ENCODE assay signal across 8 cellular contexts in the genomic region with DNA sequence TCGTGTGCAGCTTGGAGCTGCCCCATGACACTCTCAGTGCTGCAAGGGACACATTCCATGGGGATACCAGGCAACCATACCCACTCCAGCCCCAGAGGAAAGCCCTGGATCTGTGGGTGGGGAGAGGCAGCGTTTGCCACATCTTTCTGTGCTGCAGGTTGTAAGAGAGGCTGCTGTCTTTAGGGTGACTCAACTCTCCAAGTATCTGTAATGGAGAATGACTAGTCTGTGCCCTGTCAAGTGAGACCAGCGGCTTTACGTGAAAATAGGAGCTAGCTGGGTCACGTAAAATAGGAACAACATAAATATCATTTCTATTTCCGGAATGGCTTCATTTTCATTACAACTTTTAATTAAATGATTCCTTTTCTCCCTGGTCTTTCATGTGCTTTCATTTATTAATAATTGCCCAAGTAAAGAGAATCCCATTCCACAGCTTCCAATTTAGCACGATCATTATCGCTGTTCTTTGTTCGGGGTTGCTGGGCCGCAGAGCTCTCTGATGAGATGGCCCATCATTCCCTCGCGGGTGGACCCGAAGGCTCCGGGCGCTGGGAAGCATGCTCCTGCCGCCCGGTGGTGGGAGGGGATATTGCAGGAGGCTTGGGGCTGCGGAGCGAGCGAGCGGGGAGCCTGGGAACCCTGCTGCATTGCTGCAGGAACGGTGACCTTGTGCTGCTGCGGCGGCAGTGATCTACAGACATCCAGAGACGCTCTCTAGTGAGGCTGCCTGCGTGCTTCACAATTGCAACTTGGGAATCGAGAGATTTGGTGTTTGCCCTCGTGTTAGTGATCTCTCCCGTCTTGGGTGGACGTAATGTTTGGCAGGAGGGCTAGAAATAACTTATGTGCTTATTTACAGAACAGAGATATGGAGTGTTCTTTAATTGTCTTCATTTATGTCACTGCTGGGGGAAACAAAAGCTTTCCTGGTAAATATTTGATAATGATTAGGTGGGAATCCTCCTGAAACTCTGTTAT. TPM values are rescaled to one million over a fixed set of nuclear protein-coding genes. Genes with fewer than 3 reads are reported as not detected.
DNase-seq lines count a peak whose midpoint lies in the region; ATAC-seq and TF ChIP-seq lines count a peak whose summit lies in the region.

No MANE protein-coding gene starts in this region.

- H3K4me1 ChIP-seq in DOHH2 (ENCODE audit: control insufficient read depth, low read length) (0 out of 2 replicates have a peak, but pooled peaks cover 2% of the 10 kb centered on the region), OCI-LY3 (ENCODE audit: low read length) (peaks cover 13% of the 10 kb centered on the region), neural progenitor cell (peaks cover 3% of the 10 kb centered on the region), thyroid gland (peaks cover 4% of the 10 kb centered on the region in 2 donors)

- H3K4me3 Mint-ChIP-seq in activated T-cell treated with anti-CD3 and anti-CD28 coated beads, Interleukin-2, amount 50 U/mL, for 4 hours, result no peak overlapping the region
- peak overlapping the region; percentile 52 for H3K4me3 Mint-ChIP-seq in neural progenitor cell

- peak; percentile 99 for ATAC-seq in GM21717 (IDR thresholded peaks at IDR 0.05; ENCODE audit: unreplicated experiment)
- ATAC-seq in activated T-cell treated with anti-CD3 and anti-CD28 coated beads, Interleukin-2, amount 50 U/mL, for 4 hours, result peak; percentile 67 to 83

- H3K27ac ChIP-seq in DOHH2 (ENCODE audit: low read depth, low read length) (no peak overlapping the region), OCI-LY3 (ENCODE audit: low read length) (no peak overlapping the region), neural progenitor cell (no peak overlapping the region), thyroid gland (no peak overlapping the region)

- H2AFZ ChIP-seq in OCI-LY3 (ENCODE audit: low read depth, low read length) (peak overlapping the region; percentile 98), neural progenitor cell (replicated peaks) (peak overlapping the region; percentile 71)

- no peak overlapping the region for H3K27ac Mint-ChIP-seq in neural progenitor cell

- peak; percentile 75 for TF ChIP-seq CTCF in DOHH2 (IDR thresholded peaks at IDR 0.05; ENCODE audit: low read depth, low read length, poor library complexity, severe bottlenecking)
- peak; percentile 73 for TF ChIP-seq CTCF in OCI-LY3 (IDR thresholded peaks at IDR 0.05; ENCODE audit: low read depth, low read length)
- peak; percentile 94 for TF ChIP-seq CTCF in neural progenitor cell (IDR thresholded peaks at IDR 0.05)
- TF ChIP-seq CTCF in thyroid gland (IDR thresholded peaks at IDR 0.05), result peak; percentile 63 to 94 (median 76)

- H3K36me3 Mint-ChIP-seq in activated T-cell treated with anti-CD3 and anti-CD28 coated beads, Interleukin-2, amount 50 U/mL, for 4 hours (ENCODE audit: insufficient read depth), result no peaks in the 10 kb centered on the region
- no peaks in the 10 kb centered on the region for H3K36me3 Mint-ChIP-seq in neural progenitor cell

- DNase-seq in HuH-7.5 (ENCODE audit: low spot score), result peak; percentile 70
- DNase-seq in activated T-cell treated with anti-CD3 and anti-CD28 coated beads, Interleukin-2, amount 50 U/mL, for 4 hours, result peak; percentile 23
- DNase-seq in fibroblast of gingiva (ENCODE audit: low read depth), result peak; percentile 42
- peak; percentile 89 for DNase-seq in neural progenitor cell (ENCODE audit: low spot score)
- DNase-seq in thyroid gland, result peak; percentile 62 to 70

- H3K27me3 ChIP-seq in DOHH2 (ENCODE audit: control insufficient read depth, low read length) (peaks cover 26% of the 10 kb centered on the region), OCI-LY3 (ENCODE audit: low read depth, low read length) (peaks cover 26% of the 10 kb centered on the region), neural progenitor cell (peaks cover 76% of the 10 kb centered on the region), thyroid gland (peaks cover 3% of the 10 kb centered on the region)

- WGBS in thyroid gland, 2 donors, result 11 to 12% methylated on average over 26 to 30 of the region's 30 CpGs

- H3K9me3 ChIP-seq in DOHH2 (ENCODE audit: control insufficient read depth, insufficient read depth, low read length) (no peaks in the 10 kb centered on the region), OCI-LY3 (ENCODE audit: insufficient read depth, low read length) (no peaks in the 10 kb centered on the region), neural progenitor cell (ENCODE audit: low read depth) (no peaks in the 10 kb centered on the region), thyroid gland (no peaks in the 10 kb centered on the region)

- H3K4me2 ChIP-seq in DOHH2 (ENCODE audit: low read length) (peak overlapping the region; percentile 10; the same call in 1 of the 2 replicates), OCI-LY3 (ENCODE audit: low read length) (peak overlapping the region; percentile 81), neural progenitor cell (peak overlapping the region; percentile 52)

- H3K9ac ChIP-seq in OCI-LY3 (ENCODE audit: low read length) (peak overlapping the region; percentile 49), neural progenitor cell (no peak overlapping the region)

- no peaks in the 10 kb centered on the region for H3K9me2 ChIP-seq in DOHH2 (replicated peaks; ENCODE audit: control insufficient read depth, low read length)

- H3K9me3 Mint-ChIP-seq in activated T-cell treated with anti-CD3 and anti-CD28 coated beads, Interleukin-2, amount 50 U/mL, for 4 hours, result no peaks in the 10 kb centered on the region
- no peaks in the 10 kb centered on the region for H3K9me3 Mint-ChIP-seq in neural progenitor cell

- peaks cover 72% of the 10 kb centered on the region for H3K27me3 Mint-ChIP-seq in activated T-cell treated with anti-CD3 and anti-CD28 coated beads, Interleukin-2, amount 50 U/mL, for 4 hours (ENCODE audit: low read depth)
- peaks cover 21% of the 10 kb centered on the region for H3K27me3 Mint-ChIP-seq in neural progenitor cell (ENCODE audit: insufficient read depth, low read depth)

- H3K4me3 ChIP-seq in DOHH2 (ENCODE audit: low read length), result no peak overlapping the region
- peak overlapping the region; percentile 77 for H3K4me3 ChIP-seq in OCI-LY3 (ENCODE audit: low read length)
- H3K4me3 ChIP-seq in neural progenitor cell, result no peak overlapping the region
- H3K4me3 ChIP-seq in thyroid gland (replicated peaks in 1 of 3), result no peak overlapping the region

- H4K20me1 ChIP-seq in DOHH2 (ENCODE audit: control insufficient read depth, insufficient read depth, low read depth, low read length), result no peaks in the 10 kb centered on the region
- H4K20me1 ChIP-seq in OCI-LY3 (ENCODE audit: insufficient read depth, low read length), result no peaks in the 10 kb centered on the region; the same call in 1 of the 2 replicates
- no peaks in the 10 kb centered on the region for H4K20me1 ChIP-seq in neural progenitor cell (ENCODE audit: low read depth)

- no peak for TF ChIP-seq POLR2A in thyroid gland (IDR thresholded peaks at IDR 0.05)

- H3K79me2 ChIP-seq in DOHH2 (ENCODE audit: control insufficient read depth, low read length), result no peaks in the 10 kb centered on the region
- no peaks in the 10 kb centered on the region for H3K79me2 ChIP-seq in OCI-LY3 (ENCODE audit: low read length)
- H3K79me2 ChIP-seq in neural progenitor cell (ENCODE audit: low read depth), result no peaks in the 10 kb centered on the region

- H3K36me3 ChIP-seq in DOHH2 (ENCODE audit: control insufficient read depth, low read length) (no peaks in the 10 kb centered on the region), OCI-LY3 (replicated peaks; ENCODE audit: low read depth, low read length) (no peaks in the 10 kb centered on the region), neural progenitor cell (no peaks in the 10 kb centered on the region), thyroid gland (no peaks in the 10 kb centered on the region)

- intact Hi-C loops in thyroid gland (cut with DNase I), result no loop called here

- H3F3A ChIP-seq in DOHH2 (ENCODE audit: control insufficient read depth, insufficient read depth) (no peaks in the 10 kb centered on the region), neural progenitor cell (ENCODE audit: low read depth) (no peaks in the 10 kb centered on the region)

- peaks cover 4% of the 10 kb centered on the region for H3K4me1 Mint-ChIP-seq in activated T-cell treated with anti-CD3 and anti-CD28 coated beads, Interleukin-2, amount 50 U/mL, for 4 hours (ENCODE audit: low read depth)
- peaks cover 9% of the 10 kb centered on the region for H3K4me1 Mint-ChIP-seq in neural progenitor cell

RNA-seq across cellular contexts. Expression of a gene that starts 10.6 kb away (rescaled TPM):
- not detected for total RNA-seq in activated T-cell treated with anti-CD3 and anti-CD28 coated beads, Interleukin-2, amount 50 U/mL, for 4 hours
- total RNA-seq in neural progenitor cell (ENCODE audit: low replicate concordance) (not detected in 2 replicates), thyroid gland (not detected)

RNA-seq across cellular contexts. Expression of a gene that starts 59.4 kb away (rescaled TPM):
- not detected for total RNA-seq in activated T-cell treated with anti-CD3 and anti-CD28 coated beads, Interleukin-2, amount 50 U/mL, for 4 hours
- total RNA-seq in neural progenitor cell (ENCODE audit: low replicate concordance) (0.15 TPM in 1 of 2 replicates, not detected in the other), thyroid gland (not detected)

Comparison
In these comparisons a context has a peak if more than half of its experiments do, and no peak if none do; other contexts are left out.
1. H3K4me2 ChIP-seq: peak in every context shown above with its lines; median percentile 81 in OCI-LY3; 52 in neural progenitor cell; 10 in DOHH2.
2. DNase-seq: peak in every context shown above with its lines; median percentile 89 in neural progenitor cell; 70 in HuH-7.5; 66 in thyroid gland; 42 in fibroblast of gingiva; 23 in activated T-cell treated with anti-CD3 and anti-CD28 coated beads, Interleukin-2, amount 50 U/mL, for 4 hours.